Comparison of ENCODE assay signal across 1 cellular context in the genomic region with DNA sequence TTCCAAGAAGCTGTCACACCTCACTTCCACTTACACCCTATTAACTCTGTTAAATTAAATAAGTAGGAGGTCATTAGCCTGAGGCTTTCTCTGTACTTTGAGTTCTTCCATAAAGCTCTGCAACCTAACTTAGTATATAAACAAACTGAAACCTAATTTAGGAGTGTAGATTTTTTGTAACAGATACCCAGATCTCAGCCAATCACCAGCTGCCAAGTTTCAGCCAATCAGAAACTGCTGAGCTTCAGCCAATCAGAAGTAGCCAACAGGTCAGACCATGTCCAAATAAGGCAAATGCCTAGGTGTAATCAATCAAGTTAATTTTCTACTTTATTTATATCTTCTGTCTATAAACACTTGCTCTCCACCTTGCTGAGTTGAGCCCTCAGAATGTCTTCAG.
A peak's percentile ranks its signal among the peaks of the same experiment; 100 is the strongest.
TF ChIP-seq lines count a peak whose summit lies in the region.

No MANE protein-coding gene starts in this region.

TF ChIP-seq in H1, 55 proteins besides CTCF, POLR2A, EP300 and RAD21:
- TF ChIP-seq POLR2AphosphoS5 (IDR thresholded peaks at IDR 0.05; ENCODE audit: low read depth, low read length), result no peak
- no peak for TF ChIP-seq RNF2 (IDR thresholded peaks at IDR 0.05; ENCODE audit: borderline replicate concordance, low read depth, low read length, missing control alignments, poor library complexity, severe bottlenecking)
- TF ChIP-seq SRF (IDR thresholded peaks at IDR 0.05; ENCODE audit: low read depth, low read length), result peak; percentile 60; the same call in 1 of the 2 replicates
